ENCODE assay signal across 8 cellular contexts in genomic region chr20:62355527-62356142, GRCh38. TPM values are rescaled to one million over a fixed set of nuclear protein-coding genes. Genes with fewer than 3 reads are reported as not detected.
DNase-seq lines count a peak whose midpoint lies in the region; ATAC-seq and TF ChIP-seq lines count a peak whose summit lies in the region.

No MANE protein-coding gene starts in this region.

- H3K27me3 ChIP-seq in WERI-Rb-1 (ENCODE audit: insufficient read depth, low read depth, severe bottlenecking) (no peaks in the 10 kb centered on the region), left ventricle myocardium inferior (ENCODE audit: low read depth) (no peaks in the 10 kb centered on the region), psoas muscle (ENCODE audit: insufficient read depth in 3 of 3, low read length in 2 of 3) (no peaks in the 10 kb centered on the region)

- 20 to 23% (median 22%) methylated on average over 15 to 19 of the region's 19 CpGs for WGBS in psoas muscle, 3 donors

- ATAC-seq in psoas muscle (peak in 3 of 4 donors; percentile 6 to 21 (median 8)), GM18858 (IDR thresholded peaks at IDR 0.05; ENCODE audit: unreplicated experiment) (no peak), HG03097 (IDR thresholded peaks at IDR 0.05; ENCODE audit: low FRiP score, unreplicated experiment) (no peak)

- H3K27ac ChIP-seq in WERI-Rb-1 = peak overlapping the region; percentile 95
- H3K27ac ChIP-seq in left ventricle myocardium inferior (replicated peaks) = peak overlapping the region; percentile 98
- peak overlapping the region; percentile 85 for H3K27ac ChIP-seq in psoas muscle

- DNase-seq in EL = peak; percentile 38
- peak; percentile 84 for DNase-seq in WERI-Rb-1
- DNase-seq in left ventricle myocardium inferior = peak; percentile 73
- DNase-seq in psoas muscle = peak; percentile 60 to 68
- DNase-seq in SK-N-DZ (ENCODE audit: low spot score) = no peak
- no peak for DNase-seq in NCI-H1694 treated with DMSO at 0.1 percent for 48 hours (lab: John Stamatoyannopoulos, UW)

- H3K36me3 ChIP-seq in WERI-Rb-1 = peaks cover 46% of the 10 kb centered on the region
- H3K36me3 ChIP-seq in left ventricle myocardium inferior = peaks cover 18% of the 10 kb centered on the region
- H3K36me3 ChIP-seq in psoas muscle (ENCODE audit: insufficient read depth in 1 of 2, low read depth in 1 of 2) = peaks cover 0 to 20% of the 10 kb centered on the region in 2 donors

- peaks cover 88% of the 10 kb centered on the region for H3K4me1 ChIP-seq in left ventricle myocardium inferior
- peaks cover 66% of the 10 kb centered on the region for H3K4me1 ChIP-seq in psoas muscle

- H3K9me3 ChIP-seq in WERI-Rb-1 (ENCODE audit: severe bottlenecking) (no peaks in the 10 kb centered on the region), left ventricle myocardium inferior (replicated peaks) (no peaks in the 10 kb centered on the region), psoas muscle (no peaks in the 10 kb centered on the region)

- H3K4me3 ChIP-seq in WERI-Rb-1 (ENCODE audit: low read depth, low read length) (peak overlapping the region; percentile 22), left ventricle myocardium inferior (peak overlapping the region; percentile 53), psoas muscle (peak overlapping the region; percentile 42)

- TF ChIP-seq CTCF in WERI-Rb-1 (IDR thresholded peaks at IDR 0.05; ENCODE audit: low read depth, low read length) (no peak), left ventricle myocardium inferior (IDR thresholded peaks at IDR 0.05; ENCODE audit: borderline replicate concordance) (no peak), psoas muscle (IDR thresholded peaks at IDR 0.05) (no peak)

- intact Hi-C loops in left ventricle myocardium inferior (cut with micrococcal nuclease) = no loop called here
- intact Hi-C loops in psoas muscle (cut with DNase I) = no loop called here

RNA-seq across cellular contexts. Expression of gene LAMA5, which starts 11.5 kb away (rescaled TPM):
- 70.9 TPM for total RNA-seq in left ventricle myocardium inferior
- 10 to 100 TPM; 27.2 to 74.6 (median 46.5) TPM for total RNA-seq in psoas muscle
- 10 to 100 TPM; 14.4 to 40.5 (median 23.3) TPM for polyA plus RNA-seq in psoas muscle
- 32.9 and 33.6 TPM in 2 replicates for polyA plus RNA-seq in SK-N-DZ (2014; cell fraction: cytosol; rRNA removed)
- 352 and 482 TPM in 2 replicates for polyA plus RNA-seq in SK-N-DZ (2014; cell fraction: nucleus; rRNA removed)

RNA-seq across cellular contexts. Expression of gene RPS21, which starts 31.3 kb away (rescaled TPM):
- total RNA-seq in left ventricle myocardium inferior = 661 TPM
- total RNA-seq in psoas muscle = 1,000 to 10,000 TPM in 3 of 4 donors, 100 to 1,000 TPM in 1; 602 to 1,206 (median 1,044) TPM
- 1,000 to 10,000 TPM; 3,473 to 5,162 (median 3,791) TPM for polyA plus RNA-seq in psoas muscle
- 10,912 and 11,337 TPM in 2 replicates for polyA plus RNA-seq in SK-N-DZ (2014; cell fraction: cytosol; rRNA removed)
- 6,422 and 11,565 TPM in 2 replicates for polyA plus RNA-seq in SK-N-DZ (2014; cell fraction: nucleus; rRNA removed)

RNA-seq across cellular contexts. Expression of gene CABLES2, which starts 51.5 kb away (rescaled TPM):
- 12.0 TPM for total RNA-seq in left ventricle myocardium inferior
- 1 to 10 TPM; 3.0 to 4.2 (median 3.9) TPM for total RNA-seq in psoas muscle
- polyA plus RNA-seq in psoas muscle = 1 to 10 TPM; 2.4 to 4.3 (median 3.5) TPM
- polyA plus RNA-seq in SK-N-DZ (2014; cell fraction: cytosol; rRNA removed) = 7.8 and 8.4 TPM in 2 replicates
- polyA plus RNA-seq in SK-N-DZ (2014; cell fraction: nucleus; rRNA removed) = 4.6 and 8.4 TPM in 2 replicates

RNA-seq across cellular contexts. Expression of gene ADRM1, which starts 52.8 kb away (rescaled TPM):
- 70.5 TPM for total RNA-seq in left ventricle myocardium inferior
- 100 to 1,000 TPM; 142 to 280 (median 238) TPM for total RNA-seq in psoas muscle
- 100 to 1,000 TPM; 355 to 603 (median 460) TPM for polyA plus RNA-seq in psoas muscle
- polyA plus RNA-seq in SK-N-DZ (2014; cell fraction: cytosol; rRNA removed) = 295 and 299 TPM in 2 replicates
- 293 and 298 TPM in 2 replicates for polyA plus RNA-seq in SK-N-DZ (2014; cell fraction: nucleus; rRNA removed)

Comparison
In these comparisons a context has a peak if more than half of its experiments do, and no peak if none do; other contexts are left out.
1. DNase-seq: peak in EL (single experiment), WERI-Rb-1 (single experiment), left ventricle myocardium inferior (single experiment) and psoas muscle (2 of 2); none in SK-N-DZ (single experiment) and NCI-H1694 treated with DMSO at 0.1 percent for 48 hours (single experiment).
2. ATAC-seq: peak in psoas muscle (3 of 4); none in GM18858 (single experiment) and HG03097 (single experiment).
3. Peak in every context shown above with its lines, with median percentiles within 50 percentile points of each other: H3K27ac ChIP-seq and H3K4me3 ChIP-seq.